In genomic region chr3:159803444-159803843, GRCh38 we compare ENCODE assay signal across 22 cellular contexts. TPM values are rescaled to one million over a fixed set of nuclear protein-coding genes. Genes with fewer than 3 reads are reported as not detected.
"Had no signal": no experiment of that assay in that cellular context is flagged by ENCODE, and none has a peak within 500 bp of the region (broad histone marks: within the 10 kb centered on the region; RNA-seq: fewer than 3 reads in every experiment).

No MANE protein-coding gene starts in this region.

- H3K4me3 Mint-ChIP-seq: activated naive CD8-positive, alpha-beta T cell treated with anti-CD3 and anti-CD28 coated beads, Interleukin-2, amount 10 ng/mL, durations not matched to agents 7 days and 5 days; activated T-helper 1 cell treated with anti-CD3 and anti-CD28 coated beads, Interleukin-12 subunit alpha, Interleukin-12 subunit beta, Interleukin-2, Interleukin-4 antibody, amounts not matched to agents 30 ng/mL and 10 ng/mL and 1 ng/mL, durations not matched to agents 14 hours and 24 hours and 36 hours; dendritic cell treated with granulocyte-macrophage colony-stimulating factor and Interleukin-4, amounts not matched to agents 40 ng/mL and 50 ng/mL, for 4 days; effector memory CD8-positive, alpha-beta T cell; memory B cell; naive thymus-derived CD4-positive, alpha-beta T cell; stimulated activated naive CD8-positive, alpha-beta T cell treated with anti-CD3 and anti-CD28 coated beads, Interleukin-15, amount 100 ng/mL, for 72 hours had no signal

- H3K27me3 Mint-ChIP-seq: dendritic cell treated with granulocyte-macrophage colony-stimulating factor and Interleukin-4, amounts not matched to agents 40 ng/mL and 50 ng/mL, for 4 days; effector memory CD8-positive, alpha-beta T cell had no signal

- H3K4me2 ChIP-seq: smooth muscle cell had no signal

- H3K27me3 ChIP-seq: ovary, right lobe of liver, SJSA1, upper lobe of left lung had no signal

- H3K36me3 Mint-ChIP-seq: activated naive CD8-positive, alpha-beta T cell treated with anti-CD3 and anti-CD28 coated beads, Interleukin-2, amount 10 ng/mL, durations not matched to agents 7 days and 5 days; memory B cell; naive thymus-derived CD4-positive, alpha-beta T cell had no signal

- H3K9me3 ChIP-seq: mucosa of descending colon, ovary, psoas muscle, right lobe of liver, SJSA1, upper lobe of left lung had no signal

- H3K4me1 Mint-ChIP-seq: activated naive CD8-positive, alpha-beta T cell treated with anti-CD3 and anti-CD28 coated beads, Interleukin-2, amount 10 ng/mL, durations not matched to agents 7 days and 5 days; memory B cell; naive thymus-derived CD4-positive, alpha-beta T cell; stimulated activated naive CD8-positive, alpha-beta T cell treated with anti-CD3 and anti-CD28 coated beads, Interleukin-15, amount 100 ng/mL, for 72 hours had no signal

- H3K27ac Mint-ChIP-seq: activated naive CD8-positive, alpha-beta T cell treated with anti-CD3 and anti-CD28 coated beads, Interleukin-2, amount 10 ng/mL, durations not matched to agents 7 days and 5 days; activated T-helper 1 cell treated with anti-CD3 and anti-CD28 coated beads, Interleukin-12 subunit alpha, Interleukin-12 subunit beta, Interleukin-2, Interleukin-4 antibody, amounts not matched to agents 30 ng/mL and 10 ng/mL and 1 ng/mL, durations not matched to agents 14 hours and 24 hours and 36 hours; dendritic cell treated with granulocyte-macrophage colony-stimulating factor and Interleukin-4, amounts not matched to agents 40 ng/mL and 50 ng/mL, for 4 days; effector memory CD8-positive, alpha-beta T cell; memory B cell; naive thymus-derived CD4-positive, alpha-beta T cell; stimulated activated naive CD8-positive, alpha-beta T cell treated with anti-CD3 and anti-CD28 coated beads, Interleukin-15, amount 100 ng/mL, for 72 hours had no signal

- H3K4me3 ChIP-seq: mucosa of descending colon, ovary, psoas muscle, right lobe of liver, SJSA1, smooth muscle cell, upper lobe of left lung had no signal

- H3K9me3 Mint-ChIP-seq: activated naive CD8-positive, alpha-beta T cell treated with anti-CD3 and anti-CD28 coated beads, Interleukin-2, amount 10 ng/mL, durations not matched to agents 7 days and 5 days; activated T-helper 1 cell treated with anti-CD3 and anti-CD28 coated beads, Interleukin-12 subunit alpha, Interleukin-12 subunit beta, Interleukin-2, Interleukin-4 antibody, amounts not matched to agents 30 ng/mL and 10 ng/mL and 1 ng/mL, durations not matched to agents 14 hours and 24 hours and 36 hours; dendritic cell treated with granulocyte-macrophage colony-stimulating factor and Interleukin-4, amounts not matched to agents 40 ng/mL and 50 ng/mL, for 4 days; effector memory CD8-positive, alpha-beta T cell; memory B cell; naive thymus-derived CD4-positive, alpha-beta T cell; stimulated activated naive CD8-positive, alpha-beta T cell treated with anti-CD3 and anti-CD28 coated beads, Interleukin-15, amount 100 ng/mL, for 72 hours had no signal

- DNase-seq: activated CD4-positive, alpha-beta T cell treated with anti-CD3 and anti-CD28 coated beads, Interleukin-2, amount 50 U/mL, for 4 hours; activated gamma-delta T cell treated with Interleukin-2 at 50 U/mL for 16 hours; activated naive CD8-positive, alpha-beta T cell treated with anti-CD3 and anti-CD28 coated beads, Interleukin-2, amount 10 ng/mL, durations not matched to agents 7 days and 5 days; cerebellar nuclear complex; effector memory CD8-positive, alpha-beta T cell; foreskin melanocyte; head of caudate nucleus; mucosa of descending colon; naive thymus-derived CD4-positive, alpha-beta T cell; ovary; psoas muscle; right lobe of liver; stimulated activated CD4-positive, alpha-beta T cell treated with anti-CD3 and anti-CD28 coated beads, Interleukin-4, amount 100 ng/mL, for 1 hour; stimulated activated naive CD8-positive, alpha-beta T cell treated with anti-CD3 and anti-CD28 coated beads, Interleukin-15, amount 100 ng/mL, for 72 hours; SW 1271; T-helper 2 cell; upper lobe of left lung had no signal

- H3K27ac ChIP-seq: ovary, psoas muscle, right lobe of liver, SJSA1, upper lobe of left lung had no signal

- H3K36me3 ChIP-seq: ovary, right lobe of liver, upper lobe of left lung had no signal

RNA-seq across cellular contexts. Expression of gene SCHIP1, which starts 36.2 kb away (rescaled TPM):
- total RNA-seq: activated naive CD8-positive, alpha-beta T cell treated with anti-CD3 and anti-CD28 coated beads, Interleukin-2, amount 10 ng/mL, durations not matched to agents 7 days and 5 days; activated T-helper 1 cell treated with anti-CD3 and anti-CD28 coated beads, Interleukin-12 subunit alpha, Interleukin-12 subunit beta, Interleukin-2, Interleukin-4 antibody, amounts not matched to agents 30 ng/mL and 10 ng/mL and 1 ng/mL, durations not matched to agents 14 hours and 24 hours and 36 hours; naive thymus-derived CD4-positive, alpha-beta T cell had no signal
- polyA plus RNA-seq: naive thymus-derived CD4-positive, alpha-beta T cell had no signal
